ENCODE assay signal across 23 cellular contexts in genomic region chr10:871951-872403, GRCh38. TPM values are rescaled to one million over a fixed set of nuclear protein-coding genes. Genes with fewer than 3 reads are reported as not detected.
DNase-seq lines count a peak whose midpoint lies in the region; ATAC-seq, FAIRE-seq and TF ChIP-seq lines count a peak whose summit lies in the region.
"Had no signal": no experiment of that assay in that cellular context is flagged by ENCODE, and none has a peak within 500 bp of the region (broad histone marks: within the 10 kb centered on the region; RNA-seq: fewer than 3 reads in every experiment).

No MANE protein-coding gene starts in this region.

- peaks cover 74% of the 10 kb centered on the region for H3K4me1 ChIP-seq in left ventricle myocardium inferior
- H3K4me1 ChIP-seq in psoas muscle = peaks cover 54% of the 10 kb centered on the region
- no peaks in the 10 kb centered on the region for H3K4me1 ChIP-seq in colonic mucosa

- CTCF ChIA-PET in activated CD4-positive, alpha-beta memory T cell treated with anti-CD3 and anti-CD28 coated beads, Interleukin-2, amount 10 ng/mL, durations not matched to agents 7 days and 5 days (lab: Charles Lee) = no interaction called here
- CTCF ChIA-PET in activated CD4-positive, alpha-beta memory T cell treated with anti-CD3 and anti-CD28 coated beads for 36 hours (lab: Charles Lee) = no interaction called here

- POLR2A ChIA-PET in activated CD4-positive, alpha-beta memory T cell treated with anti-CD3 and anti-CD28 coated beads, Interleukin-2, amount 10 ng/mL, durations not matched to agents 7 days and 5 days (lab: Charles Lee) = no interaction called here
- POLR2A ChIA-PET in activated CD4-positive, alpha-beta memory T cell treated with anti-CD3 and anti-CD28 coated beads for 36 hours (lab: Charles Lee) = no interaction called here

- WGBS in psoas muscle, 3 donors = 43 to 58% (median 45%) methylated on average over 12 of the region's 12 CpGs

- DNase-seq in activated CD4-positive, alpha-beta memory T cell treated with anti-CD3 and anti-CD28 coated beads, Interleukin-2, amount 10 ng/mL, durations not matched to agents 7 days and 5 days = no peak
- no peak for DNase-seq in activated CD4-positive, alpha-beta memory T cell treated with anti-CD3 and anti-CD28 coated beads for 36 hours
- DNase-seq in bronchial epithelial cell (ENCODE audit: low read depth) = peak; percentile 4
- DNase-seq in left ventricle myocardium inferior = no peak
- DNase-seq in psoas muscle = no peak
- DNase-seq in NOMO-1 (lab: John Stamatoyannopoulos, UW; ENCODE audit: unreplicated experiment in 2 of 2) = no peak
- DNase-seq in colonic mucosa = no peak
- DNase-seq: 8988T; activated CD4-positive, CD25-positive, alpha-beta regulatory T cell; COR-L47; H7; kidney; NCI-H1105 treated with DMSO at 0.1 percent for 48 hours; NCI-H2081; NCI-H446 treated with DMSO at 0.1 percent for 48 hours; spleen had no signal

- no peak for FAIRE-seq in bronchial epithelial cell (lab: Jason Lieb, UNC)
- FAIRE-seq: frontal cortex, kidney, RCC 7860, urothelium cell line had no signal

- no peak overlapping the region for H3K4me3 ChIP-seq in bronchial epithelial cell (ENCODE audit: low read depth, low read length)
- H3K4me3 ChIP-seq in left ventricle myocardium inferior = peak overlapping the region; percentile 63
- H3K4me3 ChIP-seq in psoas muscle = peak overlapping the region; percentile 51
- no peak overlapping the region for H3K4me3 ChIP-seq in colonic mucosa
- H3K4me3 ChIP-seq: spleen had no signal

- H3K9me3 ChIP-seq in left ventricle myocardium inferior (replicated peaks) (no peaks in the 10 kb centered on the region), psoas muscle (no peaks in the 10 kb centered on the region), colonic mucosa (no peaks in the 10 kb centered on the region)
- H3K9me3 ChIP-seq: spleen had no signal

- intact Hi-C loops in activated CD4-positive, alpha-beta memory T cell treated with anti-CD3 and anti-CD28 coated beads for 36 hours (cut with micrococcal nuclease) = no loop called here
- intact Hi-C loops in left ventricle myocardium inferior (cut with micrococcal nuclease) (no loop called here), psoas muscle (cut with DNase I) (loop anchor here in 1 of 2 donors (5.0 kb wide), 1 partner anchor 175 kb away; the partner anchor contains the start of gene IDI1), colonic mucosa (cut with DNase I) (loop anchor here (2.0 kb wide), 1 partner anchor 13 kb away; no protein-coding TSS in a partner anchor)

- TF ChIP-seq CTCF in bronchial epithelial cell (IDR thresholded peaks at IDR 0.05; ENCODE audit: insufficient read depth, low read length, severe bottlenecking) (no peak), left ventricle myocardium inferior (IDR thresholded peaks at IDR 0.05; ENCODE audit: borderline replicate concordance) (no peak), psoas muscle (IDR thresholded peaks at IDR 0.05) (no peak), colonic mucosa (IDR thresholded peaks at IDR 0.05) (no peak)

- H3K9me3 Mint-ChIP-seq in activated CD4-positive, alpha-beta memory T cell treated with anti-CD3 and anti-CD28 coated beads, Interleukin-2, amount 10 ng/mL, durations not matched to agents 7 days and 5 days = no peaks in the 10 kb centered on the region
- H3K9me3 Mint-ChIP-seq in activated CD4-positive, alpha-beta memory T cell treated with anti-CD3 and anti-CD28 coated beads for 36 hours = no peaks in the 10 kb centered on the region

- H3K36me3 ChIP-seq in bronchial epithelial cell (ENCODE audit: control insufficient read depth, insufficient read depth, low read length) (peaks cover 20% of the 10 kb centered on the region), left ventricle myocardium inferior (peaks cover 7% of the 10 kb centered on the region), psoas muscle (ENCODE audit: insufficient read depth in 1 of 2, low read depth in 1 of 2) (peaks cover 0 to 15% of the 10 kb centered on the region in 2 donors), colonic mucosa (no peaks in the 10 kb centered on the region)

- ATAC-seq in psoas muscle (peak; percentile 45 to 69 (median 60)), HG02571 (IDR thresholded peaks at IDR 0.05; ENCODE audit: unreplicated experiment) (no peak)
- ATAC-seq: esophagus mucosa, SK-N-SH treated with all-trans-retinoic acid at 6 μM for 48 hours had no signal

- no peak overlapping the region for H3K9ac ChIP-seq in colonic mucosa (ENCODE audit: low read depth in 2 of 2, low read length in 2 of 2)

- peaks cover 18% of the 10 kb centered on the region for H3K4me1 Mint-ChIP-seq in activated CD4-positive, alpha-beta memory T cell treated with anti-CD3 and anti-CD28 coated beads, Interleukin-2, amount 10 ng/mL, durations not matched to agents 7 days and 5 days
- H3K4me1 Mint-ChIP-seq in activated CD4-positive, alpha-beta memory T cell treated with anti-CD3 and anti-CD28 coated beads for 36 hours (ENCODE audit: low read depth) = peaks cover 36% of the 10 kb centered on the region

- peak overlapping the region; percentile 83 for H3K27ac ChIP-seq in left ventricle myocardium inferior (replicated peaks)
- H3K27ac ChIP-seq in psoas muscle = peak overlapping the region; percentile 87
- no peak overlapping the region for H3K27ac ChIP-seq in colonic mucosa

- H3K4me3 Mint-ChIP-seq in activated CD4-positive, alpha-beta memory T cell treated with anti-CD3 and anti-CD28 coated beads, Interleukin-2, amount 10 ng/mL, durations not matched to agents 7 days and 5 days = no peak overlapping the region
- no peak overlapping the region for H3K4me3 Mint-ChIP-seq in activated CD4-positive, alpha-beta memory T cell treated with anti-CD3 and anti-CD28 coated beads for 36 hours
- H3K4me3 Mint-ChIP-seq: B cell had no signal

- H3K27ac Mint-ChIP-seq in activated CD4-positive, alpha-beta memory T cell treated with anti-CD3 and anti-CD28 coated beads, Interleukin-2, amount 10 ng/mL, durations not matched to agents 7 days and 5 days = peak overlapping the region; percentile 51
- H3K27ac Mint-ChIP-seq in activated CD4-positive, alpha-beta memory T cell treated with anti-CD3 and anti-CD28 coated beads for 36 hours = no peak overlapping the region
- H3K27ac Mint-ChIP-seq: B cell had no signal

- H3K27me3 ChIP-seq in bronchial epithelial cell (ENCODE audit: control insufficient read depth, insufficient read depth, low read length) = no peaks in the 10 kb centered on the region
- no peaks in the 10 kb centered on the region for H3K27me3 ChIP-seq in left ventricle myocardium inferior (ENCODE audit: low read depth)
- H3K27me3 ChIP-seq in psoas muscle (ENCODE audit: insufficient read depth in 3 of 3, low read length in 2 of 3) = no peaks in the 10 kb centered on the region
- H3K27me3 ChIP-seq in colonic mucosa = no peaks in the 10 kb centered on the region
- H3K27me3 ChIP-seq: spleen had no signal

- H3K36me3 Mint-ChIP-seq in activated CD4-positive, alpha-beta memory T cell treated with anti-CD3 and anti-CD28 coated beads, Interleukin-2, amount 10 ng/mL, durations not matched to agents 7 days and 5 days (ENCODE audit: low read depth) = peaks cover 57% of the 10 kb centered on the region
- H3K36me3 Mint-ChIP-seq in activated CD4-positive, alpha-beta memory T cell treated with anti-CD3 and anti-CD28 coated beads for 36 hours = peaks cover 15% of the 10 kb centered on the region

- H3K27me3 Mint-ChIP-seq in activated CD4-positive, alpha-beta memory T cell treated with anti-CD3 and anti-CD28 coated beads, Interleukin-2, amount 10 ng/mL, durations not matched to agents 7 days and 5 days = no peaks in the 10 kb centered on the region
- H3K27me3 Mint-ChIP-seq in activated CD4-positive, alpha-beta memory T cell treated with anti-CD3 and anti-CD28 coated beads for 36 hours = no peaks in the 10 kb centered on the region
- H3K27me3 Mint-ChIP-seq: B cell had no signal

RNA-seq across cellular contexts. Expression of gene LARP4B, which starts 59.5 kb away (rescaled TPM):
- 100 to 1,000 TPM in 1 of 2 experiments, 10 to 100 TPM in 1; 99.0 to 103 TPM for total RNA-seq in activated CD4-positive, alpha-beta memory T cell treated with anti-CD3 and anti-CD28 coated beads, Interleukin-2, amount 10 ng/mL, durations not matched to agents 7 days and 5 days
- total RNA-seq in activated CD4-positive, alpha-beta memory T cell treated with anti-CD3 and anti-CD28 coated beads for 36 hours = 10 to 100 TPM; 92.1 to 95.0 TPM
- 31.1 and 41.5 TPM in 2 replicates for total RNA-seq in bronchial epithelial cell
- 64.2 TPM for total RNA-seq in left ventricle myocardium inferior
- total RNA-seq in psoas muscle = 10 to 100 TPM; 66.6 to 88.3 (median 79.6) TPM
- 10 to 100 TPM; 16.6 to 38.9 (median 21.7) TPM for polyA plus RNA-seq in psoas muscle
- 100 to 1,000 TPM; 129 to 136 TPM for total RNA-seq in colonic mucosa

Comparison
In these comparisons a context has a peak if more than half of its experiments do, and no peak if none do; other contexts are left out.
1. H3K4me3 ChIP-seq: peak in left ventricle myocardium inferior (single experiment) and psoas muscle (single experiment); none in bronchial epithelial cell (single experiment) and colonic mucosa (single experiment).